ENCODE assay signal across 27 cellular contexts in the genomic region with DNA sequence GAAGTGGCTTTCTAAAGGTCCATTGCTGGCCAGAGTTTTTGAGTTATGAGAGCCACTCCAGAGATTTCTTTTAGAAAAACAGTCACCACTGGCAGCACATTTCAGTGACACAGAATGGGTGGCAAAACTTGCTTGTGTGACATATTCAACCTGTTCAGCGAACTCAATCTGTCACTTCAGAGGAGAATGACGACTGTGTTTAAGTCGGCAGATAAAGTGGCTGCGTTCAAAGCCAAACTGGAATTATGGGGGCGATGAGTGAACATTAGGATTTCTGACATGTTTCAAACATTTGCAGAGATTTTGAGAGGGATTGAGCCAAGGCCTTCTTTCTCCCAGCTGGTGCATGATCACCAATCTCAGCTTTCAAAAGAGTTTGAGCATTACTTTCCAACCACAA.
A peak's percentile ranks its signal among the peaks of the same experiment; 100 is the strongest.
DNase-seq lines count a peak whose midpoint lies in the region; ATAC-seq, FAIRE-seq and TF ChIP-seq lines count a peak whose summit lies in the region.
"Had no signal": no experiment of that assay in that cellular context is flagged by ENCODE, and none has a peak within 500 bp of the region (broad histone marks: within the 10 kb centered on the region; RNA-seq: fewer than 3 reads in every experiment).

No MANE protein-coding gene starts in this region.

- H3K27me3 ChIP-seq in Loucy (ENCODE audit: insufficient read depth, low read length, poor library complexity, severe bottlenecking) (no peaks in the 10 kb centered on the region), transverse colon (no peaks in the 10 kb centered on the region)
- H3K27me3 ChIP-seq: BE2C, BLaER1 had no signal

- TF ChIP-seq POLR2A in GM12892 (IDR thresholded peaks at IDR 0.05; ENCODE audit: low read depth, low read length) (no peak), transverse colon (IDR thresholded peaks at IDR 0.05) (no peak)

- peaks cover 15 to 32% of the 10 kb centered on the region in 2 donors for H3K4me1 Mint-ChIP-seq in stimulated activated naive B cell treated with anti-CD40 and anti-IgM and Interleukin-4, amounts not matched to agents 10 μg/mL and 1 μg/mL and 100 μg/mL, for 72 hours

- peak; percentile 65 for FAIRE-seq in GM12892 (lab: Jason Lieb, UNC)
- FAIRE-seq: GM12878 had no signal

- peak; percentile 54 for DNase-seq in Ammon's horn (ENCODE audit: low spot score)
- no peak for DNase-seq in GM12892 (ENCODE audit: insufficient read length)
- DNase-seq in head of caudate nucleus = peak in 29 of 42 donors; percentile 4 to 81 (median 45)
- DNase-seq in NK-92 (lab: John Stamatoyannopoulos, UW; ENCODE audit: unreplicated experiment) = no peak
- no peak for DNase-seq in transverse colon
- no peak for DNase-seq in stimulated activated naive B cell treated with anti-CD40 and anti-IgM and Interleukin-4, amounts not matched to agents 10 μg/mL and 1 μg/mL and 100 μg/mL, for 72 hours
- DNase-seq in activated naive CD4-positive, alpha-beta T cell treated with Interleukin-2 at 50 U/mL for 16 hours = no peak
- DNase-seq: AML-193; BE2C; C1 segment of cervical spinal cord; CD4-positive, alpha-beta memory T cell; CD4-positive, CD25-positive, alpha-beta regulatory T cell; CD8-positive, alpha-beta memory T cell; COR-L47; DMS 273 treated with DMSO at 0.1 percent for 48 hours; DMS153; DMS53; DMS79; DND-41; EL; GDM1 had no signal

- intact Hi-C loops in head of caudate nucleus (cut with DNase I) = no loop called here
- intact Hi-C loops in transverse colon (cut with DNase I; ENCODE audit: low total_unique reads) = no loop called here

- no peaks in the 10 kb centered on the region for H3K9me2 ChIP-seq in Loucy (replicated peaks; ENCODE audit: low read depth, low read length)

- peak overlapping the region; percentile 85 for H3K9ac ChIP-seq in Loucy (ENCODE audit: low read depth, low read length, poor library complexity, severe bottlenecking)
- H3K9ac ChIP-seq: BLaER1 had no signal

- 97 to 100% methylated on average over 1 to 5 of the region's 5 CpGs for WGBS in transverse colon (ENCODE audit: low coverage in 1 of 2), 2 donors

- H3F3A ChIP-seq in Loucy (ENCODE audit: low read depth) = peaks cover 35% of the 10 kb centered on the region

- no peak overlapping the region for H2AFZ ChIP-seq in Loucy (ENCODE audit: low read length)

- TF ChIP-seq CTCF in Loucy (conservative IDR thresholded peaks at IDR 0.05; ENCODE audit: low read length) (no peak), transverse colon (IDR thresholded peaks at IDR 0.05) (no peak)

- no peak for ATAC-seq in stimulated activated naive B cell treated with anti-CD40 and anti-IgM and Interleukin-4, amounts not matched to agents 10 μg/mL and 1 μg/mL and 100 μg/mL, for 72 hours (replicated peaks)
- ATAC-seq: A549 had no signal

- TF ChIP-seq EP300 in transverse colon (IDR thresholded peaks at IDR 0.05; ENCODE audit: low read depth) = no peak

- H3K36me3 Mint-ChIP-seq in stimulated activated naive B cell treated with anti-CD40 and anti-IgM and Interleukin-4, amounts not matched to agents 10 μg/mL and 1 μg/mL and 100 μg/mL, for 72 hours = peaks cover 16 to 26% of the 10 kb centered on the region in 2 donors

- in situ Hi-C loops in transverse colon (cut with MboI; ENCODE audit: low pct_ligation_motif_present in 1 of 4, low pct_unique_long_range_greater_than_20kb in 1 of 4, low sequenced_read_pairs in 3 of 4) = no loop called here

- H3K27ac Mint-ChIP-seq in stimulated activated naive B cell treated with anti-CD40 and anti-IgM and Interleukin-4, amounts not matched to agents 10 μg/mL and 1 μg/mL and 100 μg/mL, for 72 hours = no peak overlapping the region
- H3K27ac Mint-ChIP-seq: CD14-positive monocyte; CD4-positive, alpha-beta memory T cell; CD4-positive, CD25-positive, alpha-beta regulatory T cell; CD8-positive, alpha-beta memory T cell had no signal

- no peak overlapping the region for H3K4me3 Mint-ChIP-seq in stimulated activated naive B cell treated with anti-CD40 and anti-IgM and Interleukin-4, amounts not matched to agents 10 μg/mL and 1 μg/mL and 100 μg/mL, for 72 hours
- H3K4me3 Mint-ChIP-seq: CD14-positive monocyte; CD4-positive, alpha-beta memory T cell; CD4-positive, CD25-positive, alpha-beta regulatory T cell; CD8-positive, alpha-beta memory T cell had no signal

- no peaks in the 10 kb centered on the region for H4K20me1 ChIP-seq in Loucy (ENCODE audit: insufficient read depth, low read length, poor library complexity, severe bottlenecking)
- H4K20me1 ChIP-seq: BLaER1 had no signal

- H3K9me3 Mint-ChIP-seq in stimulated activated naive B cell treated with anti-CD40 and anti-IgM and Interleukin-4, amounts not matched to agents 10 μg/mL and 1 μg/mL and 100 μg/mL, for 72 hours = peaks cover 0 to 6% of the 10 kb centered on the region in 2 donors

- H3K36me3 ChIP-seq in Loucy (ENCODE audit: insufficient read depth, low read length) (no peaks in the 10 kb centered on the region), transverse colon (no peaks in the 10 kb centered on the region)
- H3K36me3 ChIP-seq: BE2C, BLaER1 had no signal

- peaks cover 65% of the 10 kb centered on the region for H3K79me2 ChIP-seq in Loucy (ENCODE audit: insufficient read depth, low read length)

- H3K9me3 ChIP-seq in Loucy (ENCODE audit: insufficient read depth, low read depth, low read length) (no peaks in the 10 kb centered on the region), transverse colon (no peaks in the 10 kb centered on the region)
- H3K9me3 ChIP-seq: A549, BE2C, BLaER1 had no signal

- H3K27me3 Mint-ChIP-seq in stimulated activated naive B cell treated with anti-CD40 and anti-IgM and Interleukin-4, amounts not matched to agents 10 μg/mL and 1 μg/mL and 100 μg/mL, for 72 hours = no peaks in the 10 kb centered on the region
- H3K27me3 Mint-ChIP-seq: CD4-positive, alpha-beta memory T cell; CD4-positive, CD25-positive, alpha-beta regulatory T cell; CD8-positive, alpha-beta memory T cell had no signal

- H3K4me3 ChIP-seq in Loucy (ENCODE audit: low read length, poor library complexity, severe bottlenecking) (peak overlapping the region; percentile 68), transverse colon (no peak overlapping the region)
- H3K4me3 ChIP-seq: A549, BLaER1, GM12878 had no signal

- peaks cover 86% of the 10 kb centered on the region for H3K4me1 ChIP-seq in Loucy (ENCODE audit: insufficient read depth, low read length, poor library complexity, severe bottlenecking)
- no peaks in the 10 kb centered on the region for H3K4me1 ChIP-seq in transverse colon
- H3K4me1 ChIP-seq: A549, BE2C, BLaER1 had no signal

- no peak overlapping the region for H3K27ac ChIP-seq in transverse colon
- H3K27ac ChIP-seq: 22Rv1, A549, BLaER1 had no signal

- peak overlapping the region; percentile 77 for H3K4me2 ChIP-seq in Loucy (ENCODE audit: low read depth, low read length, poor library complexity, severe bottlenecking)
- H3K4me2 ChIP-seq: A549, BLaER1 had no signal

Comparison
In these comparisons a context has a peak if more than half of its experiments do, and no peak if none do; other contexts are left out.
1. DNase-seq: peak in Ammon's horn (single experiment) and head of caudate nucleus (29 of 42); none in GM12892 (single experiment), NK-92 (single experiment), transverse colon (single experiment), stimulated activated naive B cell treated with anti-CD40 and anti-IgM and Interleukin-4, amounts not matched to agents 10 μg/mL and 1 μg/mL and 100 μg/mL, for 72 hours (single experiment) and activated naive CD4-positive, alpha-beta T cell treated with Interleukin-2 at 50 U/mL for 16 hours (single experiment).